8 cellular contexts compared by ENCODE assay signal in the genomic region with DNA sequence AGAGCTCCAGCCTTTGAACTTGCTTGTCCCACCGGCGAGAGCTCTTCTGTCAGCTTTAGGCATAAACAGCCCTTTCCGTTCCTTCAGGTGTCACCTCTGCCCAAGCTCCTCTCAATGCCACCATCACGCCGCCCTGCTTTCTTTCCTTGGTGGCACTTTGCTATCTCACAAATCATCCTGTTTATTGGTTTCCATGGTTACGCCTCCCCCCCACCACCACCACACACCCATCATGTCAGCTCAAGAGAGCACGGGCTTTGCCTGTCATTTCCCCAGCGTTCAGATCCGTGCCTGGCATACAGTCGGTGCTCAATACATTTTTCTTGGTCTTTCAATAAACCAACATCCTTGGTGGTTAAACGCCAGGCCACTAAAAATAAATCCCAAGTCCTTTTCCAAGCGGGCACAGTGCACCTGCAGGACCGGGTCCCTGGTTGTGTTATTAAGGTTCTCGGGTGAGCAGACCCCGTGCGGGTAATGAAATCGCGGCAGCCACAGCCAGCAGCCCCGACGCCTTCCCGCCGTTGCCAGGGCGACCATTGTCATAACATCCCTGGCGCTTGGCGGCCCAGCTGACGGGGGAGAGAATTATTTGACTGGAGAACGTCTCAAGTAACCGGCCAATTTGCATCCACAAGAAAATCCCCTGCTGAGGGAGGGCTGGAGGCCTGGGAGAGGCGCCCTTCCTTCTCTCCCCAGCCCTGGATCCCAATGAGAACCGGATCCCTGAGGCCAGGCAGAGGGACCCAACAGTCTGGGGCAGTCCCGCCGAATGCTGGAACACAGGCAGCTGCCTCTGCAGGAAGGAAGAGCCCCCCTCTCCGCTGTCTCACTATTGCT.
DNase-seq lines count a peak whose midpoint lies in the region; ATAC-seq and TF ChIP-seq lines count a peak whose summit lies in the region.

No MANE protein-coding gene starts in this region.

- POLR2A ChIA-PET in GM10248 (lab: Yijun Ruan, JAX) = no interaction called here

- CTCF ChIA-PET in GM10248 (lab: Yijun Ruan, JAX) = interaction anchor here (0.6 to 4.7 kb wide), 39 partner anchors 8 to 678 kb away, joined by 3 to 56 read pairs (median 4); partner anchors contain the start of genes PEBP1, SUDS3 and WSB2

- no peaks in the 10 kb centered on the region for H3K9me3 Mint-ChIP-seq in activated T-helper 17 cell treated with anti-CD3 and anti-CD28 coated beads, Interleukin-2, amount 50 U/mL, for 72 hours

- DNase-seq in GM10248 (ENCODE audit: extremely low spot score) = peak; percentile 63
- peak; percentile 71 for DNase-seq in NCI-H2029 (lab: John Stamatoyannopoulos, UW)
- peak; percentile 80 for DNase-seq in iPS-NIHi11 (ENCODE audit: low spot score)
- DNase-seq in HCEC 1CT = no peak
- DNase-seq in GM20000 (ENCODE audit: low spot score) = no peak

- no peak for TF ChIP-seq CTCF in GM10248 (IDR thresholded peaks at IDR 0.05; ENCODE audit: control extremely low read depth, extremely low read depth, low read depth, missing control alignments)
- TF ChIP-seq CTCF in GM20000 (IDR thresholded peaks at IDR 0.05; ENCODE audit: extremely low read depth, missing control alignments) = no peak

- H3K36me3 Mint-ChIP-seq in activated T-helper 17 cell treated with anti-CD3 and anti-CD28 coated beads, Interleukin-2, amount 50 U/mL, for 72 hours (ENCODE audit: low read depth) = no peaks in the 10 kb centered on the region

- ATAC-seq in activated T-helper 17 cell treated with anti-CD3 and anti-CD28 coated beads, Interleukin-2, amount 50 U/mL, for 72 hours (replicated peaks) = peak; percentile 80
- ATAC-seq in GM18870 (IDR thresholded peaks at IDR 0.05; ENCODE audit: unreplicated experiment) (no peak), GM21360 (IDR thresholded peaks at IDR 0.05; ENCODE audit: unreplicated experiment) (no peak)

- peak overlapping the region; percentile 70 for H3K4me3 Mint-ChIP-seq in activated T-helper 17 cell treated with anti-CD3 and anti-CD28 coated beads, Interleukin-2, amount 50 U/mL, for 72 hours

- peaks cover 8% of the 10 kb centered on the region for H3K27me3 Mint-ChIP-seq in activated T-helper 17 cell treated with anti-CD3 and anti-CD28 coated beads, Interleukin-2, amount 50 U/mL, for 72 hours

- peaks cover 11% of the 10 kb centered on the region for H3K4me1 Mint-ChIP-seq in activated T-helper 17 cell treated with anti-CD3 and anti-CD28 coated beads, Interleukin-2, amount 50 U/mL, for 72 hours

- peak overlapping the region; percentile 78 for H3K27ac Mint-ChIP-seq in activated T-helper 17 cell treated with anti-CD3 and anti-CD28 coated beads, Interleukin-2, amount 50 U/mL, for 72 hours

Comparison
In these comparisons a context has a peak if more than half of its experiments do, and no peak if none do; other contexts are left out.
1. DNase-seq: peak in GM10248 (single experiment), NCI-H2029 (single experiment) and iPS-NIHi11 (single experiment); none in HCEC 1CT (single experiment) and GM20000 (single experiment).